Comparison of ENCODE assay signal across 15 cellular contexts in the genomic region with DNA sequence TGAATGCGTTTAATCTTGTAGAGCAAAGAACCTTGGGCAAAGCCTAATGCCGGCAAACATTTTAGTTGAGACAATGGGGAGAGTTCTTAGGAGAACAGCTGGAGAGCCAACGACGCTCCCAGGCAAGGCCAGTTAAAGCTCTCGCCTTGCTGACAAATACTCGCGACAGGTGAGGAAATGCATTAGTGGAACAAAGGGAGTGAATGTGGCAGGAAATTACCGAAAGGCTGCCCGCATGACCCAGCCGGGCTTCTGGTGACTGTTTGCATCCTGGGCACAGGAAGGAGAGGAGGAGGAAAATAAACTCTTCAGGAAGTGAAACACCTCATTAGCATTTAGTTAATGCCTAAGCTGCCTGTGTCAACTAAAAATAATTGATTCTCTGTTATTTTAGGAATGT.
DNase-seq lines count a peak whose midpoint lies in the region; ATAC-seq and TF ChIP-seq lines count a peak whose summit lies in the region.
"Had no signal": no experiment of that assay in that cellular context is flagged by ENCODE, and none has a peak within 500 bp of the region (broad histone marks: within the 10 kb centered on the region; RNA-seq: fewer than 3 reads in every experiment).

No MANE protein-coding gene starts in this region.

- no peaks in the 10 kb centered on the region for H3K9me3 Mint-ChIP-seq in progenitor cell of endocrine pancreas (ENCODE audit: low read depth)

- no peaks in the 10 kb centered on the region for H3K36me3 Mint-ChIP-seq in progenitor cell of endocrine pancreas (ENCODE audit: insufficient read depth)

- peak; percentile 4 for DNase-seq in NCI-H146 (lab: John Stamatoyannopoulos, UW)
- no peak for DNase-seq in NCI-H146 treated with DMSO at 0.1 percent for 48 hours (lab: John Stamatoyannopoulos, UW; ENCODE audit: unreplicated experiment)
- peak; percentile 42 for DNase-seq in NCI-H774 (lab: John Stamatoyannopoulos, UW)
- DNase-seq in fibroblast of pulmonary artery (ENCODE audit: low read depth) = peak; percentile 12
- no peak for DNase-seq in progenitor cell of endocrine pancreas (ENCODE audit: low spot score, unreplicated experiment)
- DNase-seq in MV-4-11 (lab: John Stamatoyannopoulos, UW) = no peak
- DNase-seq: activated gamma-delta T cell; dorsolateral prefrontal cortex; GOT3; NCI-H1694 treated with DMSO at 0.1 percent for 48 hours; ovary; stimulated activated CD4-positive, alpha-beta T cell treated with anti-CD3 and anti-CD28 coated beads, Interleukin-4, amount 100 ng/mL, for 24 hours had no signal

- H3K4me3 ChIP-seq in fibroblast of pulmonary artery (replicated peaks; ENCODE audit: low read depth, low read length) = no peak overlapping the region
- H3K4me3 ChIP-seq: dorsolateral prefrontal cortex, ovary had no signal

- TF ChIP-seq CTCF in fibroblast of pulmonary artery (IDR thresholded peaks at IDR 0.05; ENCODE audit: low read length, missing control alignments) (no peak), progenitor cell of endocrine pancreas (IDR thresholded peaks at IDR 0.05; ENCODE audit: unreplicated experiment) (no peak)

- H3K27me3 Mint-ChIP-seq in progenitor cell of endocrine pancreas = no peaks in the 10 kb centered on the region

- H3K4me1 Mint-ChIP-seq in progenitor cell of endocrine pancreas (ENCODE audit: low read depth) = peaks cover 56% of the 10 kb centered on the region

- peak overlapping the region; percentile 65 for H3K4me3 Mint-ChIP-seq in progenitor cell of endocrine pancreas (ENCODE audit: low read depth)

- H3K27ac Mint-ChIP-seq in progenitor cell of endocrine pancreas = peak overlapping the region; percentile 96

- ATAC-seq in GM19351 (IDR thresholded peaks at IDR 0.05; ENCODE audit: unreplicated experiment) (no peak), HG03280 (IDR thresholded peaks at IDR 0.05; ENCODE audit: unreplicated experiment) (no peak)
- ATAC-seq: activated CD4-positive, CD25-positive, alpha-beta regulatory T cell treated with anti-CD3 and anti-CD28 coated beads, Interleukin-2, amount 50 U/mL, for 24 hours had no signal

Comparison
In these comparisons a context has a peak if more than half of its experiments do, and no peak if none do; other contexts are left out.
1. DNase-seq: peak in NCI-H146 (single experiment), NCI-H774 (single experiment) and fibroblast of pulmonary artery (single experiment); none in NCI-H146 treated with DMSO at 0.1 percent for 48 hours (single experiment), progenitor cell of endocrine pancreas (single experiment) and MV-4-11 (single experiment).